In the genomic region with DNA sequence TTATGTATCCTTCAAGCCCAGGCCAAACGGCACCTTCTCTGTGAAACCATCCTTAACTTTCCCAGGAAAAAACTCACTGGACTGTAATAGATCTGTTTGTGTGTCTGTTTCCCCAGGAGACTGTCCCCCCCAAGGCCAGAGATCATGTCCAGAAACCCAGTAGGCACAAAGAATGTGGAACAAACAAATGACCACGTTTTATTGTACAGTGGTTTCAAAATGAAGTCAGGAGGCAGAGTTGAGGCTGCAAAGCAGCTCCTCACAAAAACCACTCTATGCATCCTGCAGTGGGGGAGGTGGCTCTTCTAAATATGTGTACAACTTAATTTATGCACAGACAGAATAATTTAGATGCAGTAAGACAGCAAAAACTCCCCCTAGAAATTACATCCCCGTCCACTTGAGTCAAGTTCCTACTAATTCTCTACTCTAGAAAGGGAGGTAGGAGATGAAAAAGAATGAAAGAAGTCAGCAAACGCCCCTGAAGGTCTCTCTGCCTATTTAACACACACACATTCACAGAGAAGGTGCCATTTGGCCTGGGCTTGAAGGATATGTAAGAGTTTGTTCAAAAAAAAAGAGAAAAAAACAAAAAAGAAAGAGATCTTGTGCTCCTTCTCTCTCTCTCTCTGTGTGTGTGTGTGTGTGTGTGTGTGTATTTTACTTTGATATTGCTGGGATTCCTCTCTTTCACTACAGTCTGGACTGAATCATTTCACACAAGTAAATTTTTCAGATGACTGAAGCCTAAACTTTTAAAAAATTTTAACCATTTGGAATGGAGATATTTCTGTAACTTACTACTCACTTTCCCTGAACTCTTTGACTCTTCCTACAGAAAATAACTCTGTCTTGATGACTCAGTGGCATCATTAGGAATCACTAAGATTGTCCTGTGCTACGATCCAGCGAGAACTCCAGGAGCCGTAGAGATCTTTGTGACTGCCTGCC, we compare ENCODE assay signal across 8 cellular contexts. TPM values are rescaled to one million over a fixed set of nuclear protein-coding genes. Genes with fewer than 3 reads are reported as not detected.
DNase-seq lines count a peak whose midpoint lies in the region; ATAC-seq and TF ChIP-seq lines count a peak whose summit lies in the region.

No MANE protein-coding gene starts in this region.

- H3K27ac Mint-ChIP-seq in activated T-cell treated with anti-CD3 and anti-CD28 coated beads, Interleukin-2, amount 50 U/mL, for 24 hours = peak overlapping the region; percentile 97
- peak overlapping the region; percentile 92 for H3K27ac Mint-ChIP-seq in central memory CD8-positive, alpha-beta T cell (ENCODE audit: low read depth)

- WGBS in thymus = 81% methylated on average over 7 of the region's 7 CpGs
- WGBS in psoas muscle, 3 donors = 68 to 83% (median 72%) methylated on average over 7 of the region's 7 CpGs

- H3K4me1 ChIP-seq in thymus (ENCODE audit: control insufficient read depth, insufficient read depth, low read length) = peaks cover 16% of the 10 kb centered on the region
- peaks cover 26% of the 10 kb centered on the region for H3K4me1 ChIP-seq in psoas muscle

- peaks cover 86% of the 10 kb centered on the region for H3K4me1 Mint-ChIP-seq in activated T-cell treated with anti-CD3 and anti-CD28 coated beads, Interleukin-2, amount 50 U/mL, for 24 hours (ENCODE audit: low read depth)
- H3K4me1 Mint-ChIP-seq in central memory CD8-positive, alpha-beta T cell = peaks cover 65% of the 10 kb centered on the region

- peaks cover 86% of the 10 kb centered on the region for H3K36me3 Mint-ChIP-seq in activated T-cell treated with anti-CD3 and anti-CD28 coated beads, Interleukin-2, amount 50 U/mL, for 24 hours (ENCODE audit: low read depth)
- H3K36me3 Mint-ChIP-seq in central memory CD8-positive, alpha-beta T cell (ENCODE audit: insufficient read depth) = peaks cover 12% of the 10 kb centered on the region

- H3K36me3 ChIP-seq in thymus (ENCODE audit: control insufficient read depth, insufficient read depth) (peaks cover 6% of the 10 kb centered on the region), psoas muscle (ENCODE audit: insufficient read depth in 1 of 2, low read depth in 1 of 2) (no peaks in the 10 kb centered on the region)

- peak overlapping the region; percentile 55 for H3K4me3 Mint-ChIP-seq in activated T-cell treated with anti-CD3 and anti-CD28 coated beads, Interleukin-2, amount 50 U/mL, for 24 hours
- peak overlapping the region; percentile 76 for H3K4me3 Mint-ChIP-seq in central memory CD8-positive, alpha-beta T cell

- no peak for DNase-seq in activated T-cell treated with anti-CD3 and anti-CD28 coated beads, Interleukin-2, amount 50 U/mL, for 24 hours
- DNase-seq in activated T-cell treated with anti-CD3 and anti-CD28 coated beads for 4 hours (no peak), HUDEP-2 (lab: John Stamatoyannopoulos, UW; ENCODE audit: unreplicated experiment in 76 of 76) (no peak), omental fat pad (ENCODE audit: low spot score) (no peak), psoas muscle (no peak)
- no peak for DNase-seq in central memory CD8-positive, alpha-beta T cell (ENCODE audit: low spot score in 2 of 2)

- peak overlapping the region; percentile 74 for H3K27ac ChIP-seq in thymus (ENCODE audit: low read depth)
- no peak overlapping the region for H3K27ac ChIP-seq in psoas muscle

- no peaks in the 10 kb centered on the region for H3K9me3 Mint-ChIP-seq in activated T-cell treated with anti-CD3 and anti-CD28 coated beads, Interleukin-2, amount 50 U/mL, for 24 hours
- no peaks in the 10 kb centered on the region for H3K9me3 Mint-ChIP-seq in central memory CD8-positive, alpha-beta T cell

- no peak overlapping the region for H3K4me3 ChIP-seq in thymus (ENCODE audit: low read length)
- H3K4me3 ChIP-seq in psoas muscle = no peak overlapping the region

- no peaks in the 10 kb centered on the region for H3K27me3 Mint-ChIP-seq in activated T-cell treated with anti-CD3 and anti-CD28 coated beads, Interleukin-2, amount 50 U/mL, for 24 hours
- no peaks in the 10 kb centered on the region for H3K27me3 Mint-ChIP-seq in central memory CD8-positive, alpha-beta T cell

- H3K27me3 ChIP-seq in thymus (ENCODE audit: control insufficient read depth, insufficient read depth) = no peaks in the 10 kb centered on the region
- no peaks in the 10 kb centered on the region for H3K27me3 ChIP-seq in psoas muscle (ENCODE audit: insufficient read depth in 3 of 3, low read length in 2 of 3)

- ATAC-seq in HG03175 (IDR thresholded peaks at IDR 0.05; ENCODE audit: unreplicated experiment) = peak; percentile 56
- ATAC-seq in central memory CD8-positive, alpha-beta T cell (replicated peaks; ENCODE audit: extremely low read depth, poor library complexity, severe bottlenecking) = peak; percentile 71
- ATAC-seq in omental fat pad (ENCODE audit: low FRiP score) = no peak
- no peak for ATAC-seq in psoas muscle

- TF ChIP-seq CTCF in omental fat pad (IDR thresholded peaks at IDR 0.05) (no peak), psoas muscle (IDR thresholded peaks at IDR 0.05) (no peak)

- intact Hi-C loops in psoas muscle (cut with DNase I) = no loop called here

- H3K9me3 ChIP-seq in thymus (ENCODE audit: control insufficient read depth) (no peaks in the 10 kb centered on the region), psoas muscle (no peaks in the 10 kb centered on the region)

RNA-seq across cellular contexts. Expression of gene BCL2, which starts 19.5 kb away (rescaled TPM):
- 11.7 TPM for polyA plus RNA-seq in thymus
- 10 to 100 TPM; 18.4 to 84.5 (median 30.2) TPM for total RNA-seq in omental fat pad
- total RNA-seq in psoas muscle = 10 to 100 TPM in 2 of 4 donors, 1 to 10 TPM in 2; 8.9 to 27.0 (median 14.5) TPM
- polyA plus RNA-seq in psoas muscle = 1 to 10 TPM; 1.1 to 8.3 (median 4.1) TPM

Comparison
In these comparisons a context has a peak if more than half of its experiments do, and no peak if none do; other contexts are left out.
1. ATAC-seq: peak in HG03175 (single experiment) and central memory CD8-positive, alpha-beta T cell (single experiment); none in omental fat pad (single experiment) and psoas muscle (0 of 4).